In genomic region chr2:231400668-231401054, GRCh38 we compare ENCODE assay signal across 8 cellular contexts. TPM values are rescaled to one million over a fixed set of nuclear protein-coding genes. Genes with fewer than 3 reads are reported as not detected.
DNase-seq lines count a peak whose midpoint lies in the region; ATAC-seq, FAIRE-seq and TF ChIP-seq lines count a peak whose summit lies in the region.
"Not testable (repeated sequence)": the region's sequence is repeated elsewhere in the genome, so short reads cannot be mapped to it uniquely, and the experiment has no call there.

No MANE protein-coding gene starts in this region.

- not testable (repeated sequence) for TF ChIP-seq RAD21 in SK-N-SH (IDR thresholded peaks at IDR 0.05; ENCODE audit: low read length)

- H3K9ac ChIP-seq in Loucy (ENCODE audit: low read depth, low read length, poor library complexity, severe bottlenecking): peak overlapping the region; percentile 30
- not testable (repeated sequence) for H3K9ac ChIP-seq in SK-N-SH, parathyroid adenoma

- H3K9me3 ChIP-seq in Loucy (ENCODE audit: insufficient read depth, low read depth, low read length); SK-N-SH; body of pancreas; right lobe of liver; parathyroid adenoma (ENCODE audit: control insufficient read depth, low read length); transverse colon: not testable (repeated sequence)

- DNase-seq in SK-N-SH, body of pancreas, Right ventricle myocardium superior, right lobe of liver, transverse colon: not testable (repeated sequence)

- H3K4me2 ChIP-seq in Loucy (ENCODE audit: low read depth, low read length, poor library complexity, severe bottlenecking): peak overlapping the region; percentile 22
- H3K4me2 ChIP-seq in SK-N-SH: 0 out of 2 replicates have a peak overlapping the region, but pooled peaks have one; percentile 3
- not testable (repeated sequence) for H3K4me2 ChIP-seq in parathyroid adenoma (ENCODE audit: low read length)

- CTCF ChIA-PET in SK-N-SH (lab: Yijun Ruan, JAX): interaction anchor here (0.6 to 5.4 kb wide), 27 partner anchors 10 to 297 kb away, joined by 3 to 54 read pairs (median 5); no protein-coding TSS in a partner anchor

- 43% methylated on average over 8 of the region's 8 CpGs for WGBS in SK-N-SH (ENCODE audit: low lambda C conversion rate)
- 11 to 20% methylated on average over 8 of the region's 8 CpGs for WGBS in body of pancreas, 2 donors
- WGBS in right lobe of liver (ENCODE audit: insufficient coverage, low coverage, low lambda C conversion rate, missing lambda C conversion rate): 34% methylated on average over 6 of the region's 8 CpGs
- 39 to 51% methylated on average over 7 to 8 of the region's 8 CpGs for WGBS in transverse colon (ENCODE audit: low coverage in 1 of 2), 2 donors

- TF ChIP-seq CTCF in Loucy (conservative IDR thresholded peaks at IDR 0.05; ENCODE audit: low read length): peak; percentile 55
- TF ChIP-seq CTCF in SK-N-SH (IDR thresholded peaks at IDR 0.05): peak; percentile 41
- TF ChIP-seq CTCF in body of pancreas (IDR thresholded peaks at IDR 0.05): peak in 4 of 7 experiments; percentile 15 to 31 (median 24)
- peak in 3 of 4 donors; percentile 5 to 24 (median 12) for TF ChIP-seq CTCF in right lobe of liver (IDR thresholded peaks at IDR 0.05)
- not testable (repeated sequence) for TF ChIP-seq CTCF in parathyroid adenoma (IDR thresholded peaks at IDR 0.05)
- TF ChIP-seq CTCF in transverse colon (IDR thresholded peaks at IDR 0.05): peak in 1 of 5 experiments; percentile 20

- in situ Hi-C loops in transverse colon (cut with MboI; ENCODE audit: low pct_ligation_motif_present in 1 of 4, low pct_unique_long_range_greater_than_20kb in 1 of 4, low sequenced_read_pairs in 3 of 4): loop anchor here in 2 of 4 donors (25.0 kb wide), 2 partner anchors 163 to 288 kb away; no protein-coding TSS in a partner anchor

- H3K79me2 ChIP-seq in Loucy (ENCODE audit: insufficient read depth, low read length); SK-N-SH (ENCODE audit: insufficient read depth); parathyroid adenoma: not testable (repeated sequence)

- H3K27me3 ChIP-seq in Loucy (ENCODE audit: insufficient read depth, low read length, poor library complexity, severe bottlenecking); SK-N-SH (ENCODE audit: insufficient read depth); body of pancreas; right lobe of liver; parathyroid adenoma (ENCODE audit: control insufficient read depth, insufficient read depth, low read length); transverse colon: not testable (repeated sequence)

- H3K4me1 ChIP-seq in Loucy (ENCODE audit: insufficient read depth, low read length, poor library complexity, severe bottlenecking) (peaks cover 12% of the 10 kb centered on the region), SK-N-SH (ENCODE audit: control insufficient read depth in 1 of 2, insufficient read depth in 2 of 2, low read depth in 1 of 2, low read length in 1 of 2) (peaks cover 0 to 20% of the 10 kb centered on the region in 2 experiments; a peak in 1 of 4 replicates), body of pancreas (peaks cover 89% of the 10 kb centered on the region), transverse colon (peaks cover 14 to 35% (median 29%) of the 10 kb centered on the region in 4 donors)
- not testable (repeated sequence) for H3K4me1 ChIP-seq in right lobe of liver, parathyroid adenoma

- not testable (repeated sequence) for TF ChIP-seq POLR2A in body of pancreas (IDR thresholded peaks at IDR 0.05); right lobe of liver (IDR thresholded peaks at IDR 0.05); transverse colon (IDR thresholded peaks at IDR 0.05)

- not testable (repeated sequence) for H4K20me1 ChIP-seq in Loucy (ENCODE audit: insufficient read depth, low read length, poor library complexity, severe bottlenecking); SK-N-SH (ENCODE audit: insufficient read depth)

- peak overlapping the region; percentile 52 for H2AFZ ChIP-seq in Loucy (ENCODE audit: low read length)
- peak overlapping the region; percentile 64; the same call in 1 of the 2 replicates for H2AFZ ChIP-seq in SK-N-SH (ENCODE audit: low read depth)
- peak overlapping the region; percentile 65 for H2AFZ ChIP-seq in parathyroid adenoma

- ATAC-seq in body of pancreas: peak; percentile 33
- peak; percentile 29 for ATAC-seq in Right ventricle myocardium superior (ENCODE audit: poor library complexity)
- ATAC-seq in right lobe of liver: peak in 3 of 4 donors; percentile 19 to 30 (median 26)

- H3K36me3 ChIP-seq in Loucy (ENCODE audit: insufficient read depth, low read length); SK-N-SH (replicated peaks in 1 of 2; ENCODE audit: control insufficient read depth in 1 of 2, insufficient read depth in 2 of 2, low read length in 1 of 2); body of pancreas (replicated peaks in 1 of 2; ENCODE audit: insufficient read depth in 1 of 2, low read depth in 2 of 2); right lobe of liver; parathyroid adenoma (ENCODE audit: control insufficient read depth, insufficient read depth, low read length); transverse colon: not testable (repeated sequence)

- H3K9me2 ChIP-seq in Loucy (replicated peaks; ENCODE audit: low read depth, low read length); SK-N-SH: not testable (repeated sequence)

- intact Hi-C loops in body of pancreas (cut with DNase I); Right ventricle myocardium superior (cut with DNase I); transverse colon (cut with DNase I; ENCODE audit: low total_unique reads): not testable (repeated sequence)
- intact Hi-C loops in right lobe of liver (cut with DNase I): loop anchor here in 1 of 2 donors (10.0 kb wide), 1 partner anchor 106 kb away; no protein-coding TSS in a partner anchor

- H3K4me3 ChIP-seq in Loucy (ENCODE audit: low read length, poor library complexity, severe bottlenecking); SK-N-SH (ENCODE audit: low read depth in 2 of 2, low read length in 1 of 2); body of pancreas; parathyroid adenoma (ENCODE audit: low read depth, low read length); transverse colon: not testable (repeated sequence)
- H3K4me3 ChIP-seq in right lobe of liver: peak overlapping the region in 2 of 3 donors; percentile 7 to 24

- H3K27ac ChIP-seq in SK-N-SH (ENCODE audit: low read depth in 2 of 2, low read length in 1 of 2) (peak overlapping the region in 1 of 2 experiments; percentile 72; a peak in 2 of 4 replicates), body of pancreas (peak overlapping the region; percentile 77 to 96 (median 88)), right lobe of liver (peak overlapping the region in 1 of 3 donors; percentile 20), transverse colon (peak overlapping the region; percentile 27 to 48 (median 43))
- H3K27ac ChIP-seq in parathyroid adenoma: not testable (repeated sequence)

- POLR2A ChIA-PET in SK-N-SH (lab: Yijun Ruan, JAX): interaction anchor here (1.1 to 1.2 kb wide), 2 partner anchors 12 to 35 kb away, joined by 7 to 9 read pairs; no protein-coding TSS in a partner anchor

- H3F3A ChIP-seq in Loucy (ENCODE audit: low read depth); SK-N-SH (replicated peaks; ENCODE audit: insufficient read depth): not testable (repeated sequence)

- not testable (repeated sequence) for TF ChIP-seq EP300 in SK-N-SH (IDR thresholded peaks at IDR 0.05; ENCODE audit: borderline replicate concordance in 1 of 2, low read depth in 1 of 2, low read length in 1 of 2); transverse colon (IDR thresholded peaks at IDR 0.05; ENCODE audit: low read depth)

- FAIRE-seq in G401.6 (lab: Jason Lieb, UNC): peak; percentile 21

TF ChIP-seq in SK-N-SH, 30 proteins besides CTCF, POLR2A, EP300 and RAD21:
- TF ChIP-seq SMC3 (IDR thresholded peaks at IDR 0.05; ENCODE audit: low read depth, low read length): peak; percentile 4; the same call in 1 of the 2 replicates
TF ChIP-seq in SK-N-SH: peak in this region for 1; not testable (repeated sequence) for 29.

RNA-seq across cellular contexts. Expression of gene B3GNT7, which starts 5.2 kb away (rescaled TPM):
- 0.05 and 0.12 TPM in 2 replicates for polyA plus RNA-seq in SK-N-SH (2012; rRNA removed)
- polyA plus RNA-seq in SK-N-SH (2012; cell fraction: cytosol; rRNA removed): 0.04 TPM in 2 replicates
- 0.19 and 0.30 TPM in 2 replicates for polyA plus RNA-seq in SK-N-SH (2012; cell fraction: nucleus; rRNA removed)
- total RNA-seq in body of pancreas: 10 to 100 TPM in 1 of 2 donors, 1 to 10 TPM in 1; 8.6 to 22.1 TPM
- 7.7 TPM for total RNA-seq in Right ventricle myocardium superior
- total RNA-seq in right lobe of liver: 1 to 10 TPM in 3 of 6 experiments, under 1 TPM in 3; 0.73 to 5.3 (median 0.96) TPM
- 100 to 1,000 TPM in 1 of 4 donors, 10 to 100 TPM in 3; 41.8 to 113 (median 55.2) TPM for total RNA-seq in transverse colon
